8 cellular contexts compared by ENCODE assay signal in the genomic region with DNA sequence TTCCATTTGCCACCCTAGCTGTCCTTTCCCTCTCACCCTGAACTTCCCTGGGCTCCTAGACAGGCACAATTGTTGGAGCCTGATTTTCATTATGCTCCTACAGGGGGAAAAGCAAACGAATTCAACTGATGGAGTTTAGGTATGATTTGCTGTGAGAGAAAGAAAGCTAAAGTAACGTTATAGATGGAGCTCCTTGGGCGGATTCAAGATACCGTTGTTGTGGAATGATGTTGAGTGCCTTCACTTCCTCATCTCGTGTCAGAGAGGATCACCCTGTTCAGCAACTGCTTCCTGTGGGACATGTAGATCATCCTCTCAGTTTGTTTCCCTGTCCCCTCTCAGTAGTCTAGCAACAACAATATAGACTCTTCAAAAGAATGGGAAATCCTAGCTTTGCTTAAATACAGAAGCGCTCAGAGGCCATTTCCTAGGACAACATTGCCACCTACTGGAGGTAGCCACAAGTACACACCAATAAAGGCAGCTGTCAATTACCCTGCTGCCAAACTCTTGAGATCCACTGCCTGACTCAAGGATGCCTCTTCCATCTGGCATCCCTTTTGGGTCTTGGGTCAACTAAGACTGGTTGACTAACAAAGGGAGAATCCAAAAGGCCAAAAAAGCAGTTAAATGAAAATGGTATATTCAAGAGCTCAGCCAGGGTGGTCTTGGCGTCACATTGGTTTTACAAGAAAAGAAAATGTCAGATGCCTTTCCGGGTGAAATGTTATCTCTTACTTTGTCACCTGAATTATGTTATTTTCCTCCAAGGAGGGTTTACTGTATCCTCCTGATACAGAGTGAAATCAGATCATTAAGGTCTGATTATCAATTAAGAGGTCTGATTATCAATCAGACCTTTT. TPM values are rescaled to one million over a fixed set of nuclear protein-coding genes. Genes with fewer than 3 reads are reported as not detected.
A peak's percentile ranks its signal among the peaks of the same experiment; 100 is the strongest.
DNase-seq lines count a peak whose midpoint lies in the region; ATAC-seq and TF ChIP-seq lines count a peak whose summit lies in the region.

No MANE protein-coding gene starts in this region.

- no peak overlapping the region for H3K4me3 ChIP-seq in epithelial cell of proximal tubule (ENCODE audit: low read depth, low read length)

- H3K4me3 Mint-ChIP-seq in activated CD8-positive, alpha-beta memory T cell treated with anti-CD3 and anti-CD28 coated beads, Interleukin-2, amount 10 ng/mL, durations not matched to agents 7 days and 5 days, result no peak overlapping the region
- H3K4me3 Mint-ChIP-seq in natural killer cell, result no peak overlapping the region

- DNase-seq in DMS53 (lab: John Stamatoyannopoulos, UW), result peak; percentile 85
- peak; percentile 76 for DNase-seq in NCI-H748 (lab: John Stamatoyannopoulos, UW; ENCODE audit: unreplicated experiment)
- peak; percentile 73 for DNase-seq in activated CD8-positive, alpha-beta memory T cell treated with anti-CD3 and anti-CD28 coated beads, Interleukin-2, amount 10 ng/mL, durations not matched to agents 7 days and 5 days
- DNase-seq in epithelial cell of proximal tubule (ENCODE audit: low read depth), result no peak
- DNase-seq in natural killer cell, result peak; percentile 31
- DNase-seq in ureter (ENCODE audit: low spot score), result peak; percentile 57

- peaks cover 6% of the 10 kb centered on the region for H3K4me1 Mint-ChIP-seq in activated CD8-positive, alpha-beta memory T cell treated with anti-CD3 and anti-CD28 coated beads, Interleukin-2, amount 10 ng/mL, durations not matched to agents 7 days and 5 days
- peaks cover 8 to 9% of the 10 kb centered on the region in 2 donors for H3K4me1 Mint-ChIP-seq in natural killer cell

- H3K36me3 Mint-ChIP-seq in activated CD8-positive, alpha-beta memory T cell treated with anti-CD3 and anti-CD28 coated beads, Interleukin-2, amount 10 ng/mL, durations not matched to agents 7 days and 5 days, result peaks cover 10% of the 10 kb centered on the region
- H3K36me3 Mint-ChIP-seq in natural killer cell, result no peaks in the 10 kb centered on the region

- TF ChIP-seq CTCF in epithelial cell of proximal tubule (conservative IDR thresholded peaks at IDR 0.05; ENCODE audit: low read depth, low read length) (peak; percentile 83), natural killer cell (IDR thresholded peaks at IDR 0.05) (peak; percentile 75)

- intact Hi-C loops in natural killer cell (cut with micrococcal nuclease), result loop anchor here (1.0 to 5.0 kb wide), 5 partner anchors 61 to 504 kb away; no protein-coding TSS in a partner anchor

- CTCF ChIA-PET in activated CD8-positive, alpha-beta memory T cell treated with anti-CD3 and anti-CD28 coated beads, Interleukin-2, amount 10 ng/mL, durations not matched to agents 7 days and 5 days (lab: Charles Lee), result interaction anchor here (0.6 to 3.7 kb wide), 34 partner anchors 8 to 639 kb away, joined by 3 to 53 read pairs (median 6); a partner anchor contains a TSS

- H3K27ac Mint-ChIP-seq in activated CD8-positive, alpha-beta memory T cell treated with anti-CD3 and anti-CD28 coated beads, Interleukin-2, amount 10 ng/mL, durations not matched to agents 7 days and 5 days, result no peak overlapping the region
- no peak overlapping the region for H3K27ac Mint-ChIP-seq in natural killer cell

- H3K9me3 Mint-ChIP-seq in activated CD8-positive, alpha-beta memory T cell treated with anti-CD3 and anti-CD28 coated beads, Interleukin-2, amount 10 ng/mL, durations not matched to agents 7 days and 5 days (ENCODE audit: low read depth), result no peaks in the 10 kb centered on the region
- no peaks in the 10 kb centered on the region for H3K9me3 Mint-ChIP-seq in natural killer cell

- peaks cover 16% of the 10 kb centered on the region for H3K27me3 Mint-ChIP-seq in activated CD8-positive, alpha-beta memory T cell treated with anti-CD3 and anti-CD28 coated beads, Interleukin-2, amount 10 ng/mL, durations not matched to agents 7 days and 5 days
- H3K27me3 Mint-ChIP-seq in natural killer cell (ENCODE audit: low read depth in 2 of 2), result peaks cover 0 to 5% of the 10 kb centered on the region in 2 donors

- ATAC-seq in GM21360 (IDR thresholded peaks at IDR 0.05; ENCODE audit: unreplicated experiment), result peak; percentile 93
- peak; percentile 93 for ATAC-seq in HG03558 (IDR thresholded peaks at IDR 0.05; ENCODE audit: extremely low read depth, unreplicated experiment)
- ATAC-seq in activated CD8-positive, alpha-beta memory T cell treated with anti-CD3 and anti-CD28 coated beads, Interleukin-2, amount 10 ng/mL, durations not matched to agents 7 days and 5 days, result peak; percentile 95
- ATAC-seq in natural killer cell, result peak; percentile 94 to 99 (median 99)

RNA-seq across cellular contexts. Expression of a gene that starts 13.5 kb away (rescaled TPM):
- total RNA-seq in activated CD8-positive, alpha-beta memory T cell treated with anti-CD3 and anti-CD28 coated beads, Interleukin-2, amount 10 ng/mL, durations not matched to agents 7 days and 5 days, result under 1 TPM; 0.12 to 0.28 TPM
- total RNA-seq in epithelial cell of proximal tubule (2.7 and 3.0 TPM in 2 replicates), natural killer cell (under 1 TPM; 0.21 to 0.90 (median 0.59) TPM), ureter (126 TPM)

RNA-seq across cellular contexts. Expression of a gene that starts 15.8 kb away (rescaled TPM):
- total RNA-seq in activated CD8-positive, alpha-beta memory T cell treated with anti-CD3 and anti-CD28 coated beads, Interleukin-2, amount 10 ng/mL, durations not matched to agents 7 days and 5 days, result 100 to 1,000 TPM; 136 to 152 TPM
- total RNA-seq in epithelial cell of proximal tubule (36.8 and 44.7 TPM in 2 replicates), natural killer cell (100 to 1,000 TPM in 2 of 3 donors, 10 to 100 TPM in 1; 93.7 to 125 (median 102) TPM), ureter (42.8 TPM)

RNA-seq across cellular contexts. Expression of a gene that starts 51.4 kb away (rescaled TPM):
- 10 to 100 TPM; 42.7 to 46.5 TPM for total RNA-seq in activated CD8-positive, alpha-beta memory T cell treated with anti-CD3 and anti-CD28 coated beads, Interleukin-2, amount 10 ng/mL, durations not matched to agents 7 days and 5 days
- 16.5 and 17.4 TPM in 2 replicates for total RNA-seq in epithelial cell of proximal tubule
- 1 to 10 TPM; 1.2 to 1.9 (median 1.4) TPM for total RNA-seq in natural killer cell
- total RNA-seq in ureter, result 1.0 TPM

RNA-seq across cellular contexts. Expression of a gene that starts 54.3 kb away (rescaled TPM):
- not detected for total RNA-seq in activated CD8-positive, alpha-beta memory T cell treated with anti-CD3 and anti-CD28 coated beads, Interleukin-2, amount 10 ng/mL, durations not matched to agents 7 days and 5 days
- total RNA-seq in epithelial cell of proximal tubule, result not detected in 2 replicates
- total RNA-seq in natural killer cell, result 10 to 100 TPM; 11.1 to 20.0 (median 19.6) TPM
- 9.4 TPM for total RNA-seq in ureter

Comparison
In these comparisons a context has a peak if more than half of its experiments do, and no peak if none do; other contexts are left out.
1. RNA of a gene that starts 13.5 kb away (total RNA-seq): 126 TPM in ureter (single experiment); 2.7 to 3.0 TPM in epithelial cell of proximal tubule, 0.21 to 0.90 TPM in natural killer cell and 0.12 to 0.28 TPM in activated CD8-positive, alpha-beta memory T cell treated with anti-CD3 and anti-CD28 coated beads, Interleukin-2, amount 10 ng/mL, durations not matched to agents 7 days and 5 days; every median in the first group is over 10 times any median in the second.
2. Peak in every context shown above with its lines, with median percentiles within 50 percentile points of each other: ATAC-seq.